Comparison of ENCODE assay signal across 9 cellular contexts in genomic region chr16:55021595-55022475, GRCh38.
DNase-seq lines count a peak whose midpoint lies in the region; ATAC-seq, FAIRE-seq and TF ChIP-seq lines count a peak whose summit lies in the region.
"Had no signal": no experiment of that assay in that cellular context is flagged by ENCODE, and none has a peak within 500 bp of the region (broad histone marks: within the 10 kb centered on the region; RNA-seq: fewer than 3 reads in every experiment).

No MANE protein-coding gene starts in this region.

- H3K4me3 Mint-ChIP-seq in progenitor cell of endocrine pancreas (ENCODE audit: low read depth) = no peak overlapping the region

- no peaks in the 10 kb centered on the region for H3K36me3 ChIP-seq in bronchial epithelial cell (ENCODE audit: control insufficient read depth, insufficient read depth, low read length)
- H3K36me3 ChIP-seq: tibial artery had no signal

- H3K27ac Mint-ChIP-seq in progenitor cell of endocrine pancreas = no peak overlapping the region

- H3K27me3 ChIP-seq in bronchial epithelial cell (ENCODE audit: control insufficient read depth, insufficient read depth, low read length) = no peaks in the 10 kb centered on the region
- H3K27me3 ChIP-seq: tibial artery had no signal

- peak; percentile 5 for DNase-seq in NCI-H2171 treated with DMSO at 0.1 percent for 48 hours (lab: John Stamatoyannopoulos, UW)
- DNase-seq in NCI-H2171 (lab: John Stamatoyannopoulos, UW) = no peak
- peak; percentile 70 for DNase-seq in MV-4-11 (lab: John Stamatoyannopoulos, UW)
- peak; percentile 74 for DNase-seq in bronchial epithelial cell (ENCODE audit: low read depth)
- DNase-seq in progenitor cell of endocrine pancreas (ENCODE audit: low spot score, unreplicated experiment) = no peak
- DNase-seq in SHP77 treated with DMSO at 0.1 percent for 48 hours (lab: John Stamatoyannopoulos, UW) = no peak

- TF ChIP-seq CTCF in bronchial epithelial cell (IDR thresholded peaks at IDR 0.05; ENCODE audit: insufficient read depth, low read length, severe bottlenecking) = no peak
- peak; percentile 33 for TF ChIP-seq CTCF in progenitor cell of endocrine pancreas (IDR thresholded peaks at IDR 0.05; ENCODE audit: unreplicated experiment)

- ATAC-seq in GM19351 (IDR thresholded peaks at IDR 0.05; ENCODE audit: unreplicated experiment) = no peak
- ATAC-seq in GM18520 (IDR thresholded peaks at IDR 0.05; ENCODE audit: unreplicated experiment) = no peak

- H3K9me3 Mint-ChIP-seq in progenitor cell of endocrine pancreas (ENCODE audit: low read depth) = peaks cover 8% of the 10 kb centered on the region

- FAIRE-seq in bronchial epithelial cell (lab: Jason Lieb, UNC) = no peak

- no peak overlapping the region for H3K4me3 ChIP-seq in bronchial epithelial cell (ENCODE audit: low read depth, low read length)
- H3K4me3 ChIP-seq: tibial artery had no signal

- H3K27me3 Mint-ChIP-seq in progenitor cell of endocrine pancreas = peaks cover 6% of the 10 kb centered on the region

- H3K36me3 Mint-ChIP-seq in progenitor cell of endocrine pancreas (ENCODE audit: insufficient read depth) = no peaks in the 10 kb centered on the region

- H3K4me1 Mint-ChIP-seq in progenitor cell of endocrine pancreas (ENCODE audit: low read depth) = no peaks in the 10 kb centered on the region

Comparison
In these comparisons a context has a peak if more than half of its experiments do, and no peak if none do; other contexts are left out.
1. DNase-seq: peak in NCI-H2171 treated with DMSO at 0.1 percent for 48 hours (single experiment), MV-4-11 (single experiment) and bronchial epithelial cell (single experiment); none in NCI-H2171 (single experiment), progenitor cell of endocrine pancreas (single experiment) and SHP77 treated with DMSO at 0.1 percent for 48 hours (single experiment).